Comparison of ENCODE assay signal across 10 cellular contexts in genomic region chr2:197674546-197674945, GRCh38. TPM values are rescaled to one million over a fixed set of nuclear protein-coding genes. Genes with fewer than 3 reads are reported as not detected.
DNase-seq lines count a peak whose midpoint lies in the region; ATAC-seq, FAIRE-seq and TF ChIP-seq lines count a peak whose summit lies in the region.
"Had no signal": no experiment of that assay in that cellular context is flagged by ENCODE, and none has a peak within 500 bp of the region (broad histone marks: within the 10 kb centered on the region; RNA-seq: fewer than 3 reads in every experiment).

No MANE protein-coding gene starts in this region.

- FAIRE-seq in astrocyte (lab: Jason Lieb, UNC), result no peak

- H3K9ac ChIP-seq in astrocyte (ENCODE audit: low read length) (peak overlapping the region; percentile 86), parathyroid adenoma (no peak overlapping the region)

- peak overlapping the region; percentile 96 for H3K4me2 ChIP-seq in astrocyte (ENCODE audit: low read length)
- peak overlapping the region; percentile 28 for H3K4me2 ChIP-seq in parathyroid adenoma (ENCODE audit: low read length)

- peak overlapping the region; percentile 88 for H3K4me3 Mint-ChIP-seq in astrocyte (ENCODE audit: unreplicated experiment)
- H3K4me3 Mint-ChIP-seq: stimulated activated effector memory CD8-positive, alpha-beta T cell treated with anti-CD3 and anti-CD28 coated beads, Interleukin-12 subunit alpha, Interleukin-12 subunit beta, amount 100 ng/mL, for 72 hours had no signal

- no peaks in the 10 kb centered on the region for H3K27me3 Mint-ChIP-seq in astrocyte (ENCODE audit: low read depth, unreplicated experiment)

- CTCF ChIA-PET in AG04449 (lab: Yijun Ruan, JAX), result interaction anchor here (1.8 kb wide), 1 partner anchor 16 kb away, joined by 4 read pairs; no protein-coding TSS in a partner anchor

- H3K9me3 Mint-ChIP-seq in astrocyte (ENCODE audit: unreplicated experiment), result no peaks in the 10 kb centered on the region
- H3K9me3 Mint-ChIP-seq: stimulated activated effector memory CD8-positive, alpha-beta T cell treated with anti-CD3 and anti-CD28 coated beads, Interleukin-12 subunit alpha, Interleukin-12 subunit beta, amount 100 ng/mL, for 72 hours had no signal

- intact Hi-C loops in heart left ventricle (cut with DNase I), result no loop called here

- no peak for TF ChIP-seq POLR2A in heart left ventricle (IDR thresholded peaks at IDR 0.05)

- no peak for TF ChIP-seq CTCF in AG04449 (IDR thresholded peaks at IDR 0.05; ENCODE audit: insufficient read depth, low read length, missing control alignments)
- no peak for TF ChIP-seq CTCF in astrocyte (IDR thresholded peaks at IDR 0.05; ENCODE audit: insufficient read depth, low read depth, low read length)
- no peak for TF ChIP-seq CTCF in heart left ventricle (IDR thresholded peaks at IDR 0.05)
- no peak for TF ChIP-seq CTCF in parathyroid adenoma (IDR thresholded peaks at IDR 0.05)

- H3K36me3 Mint-ChIP-seq in astrocyte (ENCODE audit: low read depth, unreplicated experiment), result peaks cover 4% of the 10 kb centered on the region
- H3K36me3 Mint-ChIP-seq: stimulated activated effector memory CD8-positive, alpha-beta T cell treated with anti-CD3 and anti-CD28 coated beads, Interleukin-12 subunit alpha, Interleukin-12 subunit beta, amount 100 ng/mL, for 72 hours had no signal

- H3K27me3 ChIP-seq in astrocyte (ENCODE audit: insufficient read depth, low read length), result no peaks in the 10 kb centered on the region
- peaks cover 0 to 3% (median 0%) of the 10 kb centered on the region in 9 donors for H3K27me3 ChIP-seq in heart left ventricle
- H3K27me3 ChIP-seq in parathyroid adenoma (ENCODE audit: control insufficient read depth, insufficient read depth, low read length), result no peaks in the 10 kb centered on the region

- H3K4me3 ChIP-seq in AG04449 (ENCODE audit: low read depth, low read length) (peak overlapping the region; percentile 59), astrocyte (ENCODE audit: insufficient read depth, low read depth, low read length) (peak overlapping the region; percentile 63), heart left ventricle (peak overlapping the region; percentile 15 to 60 (median 48)), parathyroid adenoma (ENCODE audit: low read depth, low read length) (no peak overlapping the region)

- POLR2A ChIA-PET in AG04449 (lab: Yijun Ruan, JAX), result no interaction called here

- WGBS in heart left ventricle, 4 donors, result 28 to 39% (median 34%) methylated on average over 3 of the region's 3 CpGs

- peak; percentile 43 to 69 (median 61) for ATAC-seq in heart left ventricle
- ATAC-seq: stimulated activated effector memory CD8-positive, alpha-beta T cell treated with anti-CD3 and anti-CD28 coated beads, Interleukin-12 subunit alpha, Interleukin-12 subunit beta, amount 100 ng/mL, for 72 hours had no signal

- peaks cover 28% of the 10 kb centered on the region for H3K4me1 Mint-ChIP-seq in astrocyte (ENCODE audit: low read depth, unreplicated experiment)

- H3K36me3 ChIP-seq in astrocyte (ENCODE audit: insufficient read depth, low read length) (no peaks in the 10 kb centered on the region), heart left ventricle (no peaks in the 10 kb centered on the region), parathyroid adenoma (ENCODE audit: control insufficient read depth, insufficient read depth, low read length) (no peaks in the 10 kb centered on the region)

- H4K20me1 ChIP-seq in astrocyte (ENCODE audit: insufficient read depth, low read length), result no peaks in the 10 kb centered on the region

- H3K27ac ChIP-seq in astrocyte (ENCODE audit: low read depth, low read length) (peak overlapping the region; percentile 5), heart left ventricle (peak overlapping the region; percentile 33 to 81 (median 71)), parathyroid adenoma (no peak overlapping the region)

- H3K79me2 ChIP-seq in astrocyte (ENCODE audit: insufficient read depth, low read length), result no peaks in the 10 kb centered on the region
- H3K79me2 ChIP-seq in parathyroid adenoma, result no peaks in the 10 kb centered on the region

- no peaks in the 10 kb centered on the region for H3K9me3 ChIP-seq in astrocyte (ENCODE audit: insufficient read depth, low read depth, low read length)
- peaks cover 0 to 6% (median 0%) of the 10 kb centered on the region in 12 donors for H3K9me3 ChIP-seq in heart left ventricle
- H3K9me3 ChIP-seq in parathyroid adenoma (ENCODE audit: control insufficient read depth, low read length), result no peaks in the 10 kb centered on the region

- H3K4me1 ChIP-seq in astrocyte (ENCODE audit: insufficient read depth, low read length), result no peaks in the 10 kb centered on the region
- H3K4me1 ChIP-seq in heart left ventricle, result peaks cover 0 to 27% (median 7%) of the 10 kb centered on the region in 12 donors
- no peaks in the 10 kb centered on the region for H3K4me1 ChIP-seq in parathyroid adenoma

- H2AFZ ChIP-seq in astrocyte (ENCODE audit: low read depth, low read length) (peak overlapping the region; percentile 36), parathyroid adenoma (no peak overlapping the region)

- no peak overlapping the region for H3K27ac Mint-ChIP-seq in astrocyte (ENCODE audit: unreplicated experiment)
- H3K27ac Mint-ChIP-seq: stimulated activated effector memory CD8-positive, alpha-beta T cell treated with anti-CD3 and anti-CD28 coated beads, Interleukin-12 subunit alpha, Interleukin-12 subunit beta, amount 100 ng/mL, for 72 hours had no signal

- DNase-seq in AG04449 (ENCODE audit: low read depth, low spot score) (no peak), astrocyte (ENCODE audit: low read depth) (no peak), heart left ventricle (no peak), activated T-cell treated with anti-CD3 and anti-CD28 coated beads for 4 hours (no peak), NOMO-1 treated with DMSO at 0.1 percent for 48 hours (lab: John Stamatoyannopoulos, UW; ENCODE audit: unreplicated experiment) (no peak)
- no peak for DNase-seq in effector CD4-positive, alpha-beta T cell
- no peak for DNase-seq in activated CD8-positive, alpha-beta memory T cell treated with anti-CD3 and anti-CD28 coated beads, Interleukin-2, amount 50 U/mL, for 4 hours
- DNase-seq: NCI-H2081 treated with DMSO at 0.1 percent for 48 hours had no signal

RNA-seq across cellular contexts. Expression of gene RFTN2, which starts 0.8 kb away (rescaled TPM):
- 7.1 and 8.1 TPM in 2 replicates for total RNA-seq in astrocyte
- 10 to 100 TPM in 1 of 9 donors, 1 to 10 TPM in 8; 3.2 to 10.1 (median 5.3) TPM for total RNA-seq in heart left ventricle
- polyA plus RNA-seq in heart left ventricle, result 1 to 10 TPM; 1.1 to 2.3 TPM

RNA-seq across cellular contexts. Expression of gene MARS2, which starts 30.6 kb away (rescaled TPM):
- total RNA-seq in astrocyte (8.2 and 8.6 TPM in 2 replicates), heart left ventricle (1 to 10 TPM; 5.9 to 9.6 (median 7.0) TPM)
- polyA plus RNA-seq in heart left ventricle, result 10 to 100 TPM in 1 of 2 donors, 1 to 10 TPM in 1; 2.6 to 10.3 TPM
